18 cellular contexts compared by ENCODE assay signal in genomic region chr1:109011335-109011734, GRCh38.
"Had no signal": no experiment of that assay in that cellular context is flagged by ENCODE, and none has a peak within 500 bp of the region (broad histone marks: within the 10 kb centered on the region; RNA-seq: fewer than 3 reads in every experiment).

No MANE protein-coding gene starts in this region.

- H3K4me1 ChIP-seq: spleen, upper lobe of right lung had no signal

- ATAC-seq: esophagus mucosa; naive thymus-derived CD4-positive, alpha-beta T cell; T-helper 17 cell; upper lobe of right lung had no signal

- H3K9me3 ChIP-seq: upper lobe of right lung had no signal

- H3K27ac ChIP-seq: cardiac muscle cell, spleen, upper lobe of right lung had no signal

- H3K4me3 ChIP-seq: cardiac muscle cell, spleen, upper lobe of right lung had no signal

- DNase-seq: activated CD4-positive, alpha-beta memory T cell treated with anti-CD3 and anti-CD28 coated beads for 36 hours; activated CD4-positive, alpha-beta T cell treated with anti-CD3 and anti-CD28 coated beads for 4 hours; activated CD4-positive, CD25-positive, alpha-beta regulatory T cell; activated naive CD4-positive, alpha-beta T cell treated with Interleukin-2 at 50 U/mL for 16 hours; activated naive CD8-positive, alpha-beta T cell treated with anti-CD3 and anti-CD28 coated beads for 36 hours; activated T-cell treated with anti-CD3 and anti-CD28 coated beads, Interleukin-2, amount 50 U/mL, for 48 hours; effector memory CD4-positive, alpha-beta T cell; mesenchymal stem cell; naive thymus-derived CD4-positive, alpha-beta T cell; retina; spleen; stimulated activated CD4-positive, alpha-beta T cell treated with anti-CD3 and anti-CD28 coated beads, Interleukin-4, amount 100 ng/mL, for 1 hour; stimulated activated naive CD4-positive, alpha-beta T cell; SW 1271; T-helper 17 cell; upper lobe of right lung had no signal
